ENCODE assay signal across 1 cellular context in the genomic region with DNA sequence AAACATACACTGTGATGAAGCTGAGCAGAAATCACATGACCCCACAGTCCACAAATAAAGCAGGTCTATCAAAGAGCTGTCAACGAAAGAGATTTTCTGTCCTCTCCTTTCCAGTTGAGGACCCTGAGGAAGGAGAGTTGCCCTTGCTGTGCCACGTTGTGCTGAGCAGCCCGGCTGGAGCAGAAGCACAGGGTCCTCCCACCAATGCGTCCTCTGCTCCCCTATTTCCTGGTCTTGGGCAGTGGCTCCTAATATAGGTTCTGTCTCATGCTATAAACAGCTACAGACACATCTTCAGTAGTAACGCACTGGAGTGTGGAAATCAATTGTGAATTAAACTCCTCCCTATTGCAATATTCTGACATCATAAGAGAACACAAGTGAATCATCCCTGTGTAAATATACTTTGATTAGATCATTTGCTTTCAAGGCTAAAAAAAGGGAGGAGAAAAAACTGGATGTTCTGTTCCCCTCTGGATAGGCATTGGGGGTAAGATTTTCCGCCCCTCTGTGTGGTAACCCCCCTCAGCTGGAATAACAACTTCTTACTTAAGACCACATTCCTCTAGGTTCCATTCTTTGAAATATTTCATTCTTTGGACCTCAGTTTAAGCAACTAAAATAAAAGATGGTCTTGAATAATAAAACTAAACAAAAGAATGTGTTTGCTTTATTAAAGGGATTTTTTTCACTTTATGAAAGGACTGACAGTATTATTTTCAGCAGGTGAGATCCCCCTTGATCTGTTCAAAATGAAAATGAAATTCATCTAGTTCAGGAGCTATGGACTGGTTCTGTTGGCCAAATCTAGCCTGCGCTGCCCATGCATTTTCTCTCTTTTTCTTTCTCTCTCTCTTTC.
TF ChIP-seq lines count a peak whose summit lies in the region.

No MANE protein-coding gene starts in this region.

TF ChIP-seq in HepG2, 621 proteins besides CTCF, POLR2A, EP300 and RAD21 (continued from another document and continues in another):
- TF ChIP-seq HOMEZ (CRISPR knock-in tag; IDR thresholded peaks at IDR 0.05; ENCODE audit: low read depth) (no peak; the same call in 1 of the 2 replicates), MBD4 (IDR thresholded peaks at IDR 0.05; ENCODE audit: borderline replicate concordance, low read length) (no peak; the same call in 1 of the 2 replicates), ZBTB39 (CRISPR knock-in tag; IDR thresholded peaks at IDR 0.05) (no peak), ZNF207 (IDR thresholded peaks at IDR 0.05; ENCODE audit: borderline replicate concordance) (no peak), SKI (IDR thresholded peaks at IDR 0.05; ENCODE audit: partially characterized antibody) (no peak), NCOA1 (CRISPR knock-in tag; IDR thresholded peaks at IDR 0.05) (no peak), FOXK1 (CRISPR knock-in tag; IDR thresholded peaks at IDR 0.05; ENCODE audit: borderline replicate concordance, low read depth) (0 out of 2 replicates have a peak, but pooled peaks have one; percentile 15), ZNF329 (CRISPR knock-in tag; IDR thresholded peaks at IDR 0.05; ENCODE audit: low read depth) (no peak), ZNF788 (CRISPR knock-in tag; IDR thresholded peaks at IDR 0.05; ENCODE audit: borderline replicate concordance) (no peak), MTF1 (CRISPR knock-in tag; IDR thresholded peaks at IDR 0.05) (no peak), ARID2 (CRISPR knock-in tag; IDR thresholded peaks at IDR 0.05; ENCODE audit: borderline replicate concordance) (no peak), DNMT1 (CRISPR knock-in tag; IDR thresholded peaks at IDR 0.05) (no peak), MYC (CRISPR knock-in tag; IDR thresholded peaks at IDR 0.05; ENCODE audit: borderline replicate concordance) (no peak), ZNF230 (CRISPR knock-in tag; IDR thresholded peaks at IDR 0.05) (no peak), PHF21A (CRISPR knock-in tag; IDR thresholded peaks at IDR 0.05) (no peak; the same call in 1 of the 2 replicates), ATF3 (CRISPR knock-in tag; IDR thresholded peaks at IDR 0.05) (peak; percentile 88), ZNF746 (CRISPR knock-in tag; IDR thresholded peaks at IDR 0.05) (no peak), ZFY (CRISPR knock-in tag; IDR thresholded peaks at IDR 0.05) (no peak), ZNF292 (CRISPR knock-in tag; IDR thresholded peaks at IDR 0.05; ENCODE audit: borderline replicate concordance, low read depth) (no peak), NCOA2 (CRISPR knock-in tag; IDR thresholded peaks at IDR 0.05) (peak; percentile 64), ZNF20 (CRISPR knock-in tag; IDR thresholded peaks at IDR 0.05) (no peak), THAP7 (CRISPR knock-in tag; IDR thresholded peaks at IDR 0.05) (no peak), GATAD1 (CRISPR knock-in tag; IDR thresholded peaks at IDR 0.05) (0 out of 2 replicates have a peak, but pooled peaks have one; percentile 14), LCORL (IDR thresholded peaks at IDR 0.05) (no peak), LCORL (CRISPR knock-in tag; IDR thresholded peaks at IDR 0.05) (peak; percentile 12; the same call in 1 of the 2 replicates), CAMTA2 (CRISPR knock-in tag; IDR thresholded peaks at IDR 0.05; ENCODE audit: borderline replicate concordance) (no peak), ZNF30 (CRISPR knock-in tag; IDR thresholded peaks at IDR 0.05) (no peak), MED13 (CRISPR knock-in tag; IDR thresholded peaks at IDR 0.05) (no peak), ZSCAN9 (CRISPR knock-in tag; IDR thresholded peaks at IDR 0.05; ENCODE audit: borderline replicate concordance) (0 out of 2 replicates have a peak, but pooled peaks have one; percentile 35)
- TF ChIP-seq, protein P1, sequence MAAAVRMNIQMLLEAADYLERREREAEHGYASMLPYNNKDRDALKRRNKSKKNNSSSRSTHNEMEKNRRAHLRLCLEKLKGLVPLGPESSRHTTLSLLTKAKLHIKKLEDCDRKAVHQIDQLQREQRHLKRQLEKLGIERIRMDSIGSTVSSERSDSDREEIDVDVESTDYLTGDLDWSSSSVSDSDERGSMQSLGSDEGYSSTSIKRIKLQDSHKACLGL (CRISPR knock-in tag; IDR thresholded peaks at IDR 0.05) = no peak
- TF ChIP-seq, protein P2, sequence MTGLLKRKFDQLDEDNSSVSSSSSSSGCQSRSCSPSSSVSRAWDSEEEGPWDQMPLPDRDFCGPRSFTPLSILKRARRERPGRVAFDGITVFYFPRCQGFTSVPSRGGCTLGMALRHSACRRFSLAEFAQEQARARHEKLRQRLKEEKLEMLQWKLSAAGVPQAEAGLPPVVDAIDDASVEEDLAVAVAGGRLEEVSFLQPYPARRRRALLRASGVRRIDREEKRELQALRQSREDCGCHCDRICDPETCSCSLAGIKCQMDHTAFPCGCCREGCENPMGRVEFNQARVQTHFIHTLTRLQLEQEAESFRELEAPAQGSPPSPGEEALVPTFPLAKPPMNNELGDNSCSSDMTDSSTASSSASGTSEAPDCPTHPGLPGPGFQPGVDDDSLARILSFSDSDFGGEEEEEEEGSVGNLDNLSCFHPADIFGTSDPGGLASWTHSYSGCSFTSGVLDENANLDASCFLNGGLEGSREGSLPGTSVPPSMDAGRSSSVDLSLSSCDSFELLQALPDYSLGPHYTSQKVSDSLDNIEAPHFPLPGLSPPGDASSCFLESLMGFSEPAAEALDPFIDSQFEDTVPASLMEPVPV (CRISPR knock-in tag; IDR thresholded peaks at IDR 0.05) = no peak
- TF ChIP-seq, protein P3, sequence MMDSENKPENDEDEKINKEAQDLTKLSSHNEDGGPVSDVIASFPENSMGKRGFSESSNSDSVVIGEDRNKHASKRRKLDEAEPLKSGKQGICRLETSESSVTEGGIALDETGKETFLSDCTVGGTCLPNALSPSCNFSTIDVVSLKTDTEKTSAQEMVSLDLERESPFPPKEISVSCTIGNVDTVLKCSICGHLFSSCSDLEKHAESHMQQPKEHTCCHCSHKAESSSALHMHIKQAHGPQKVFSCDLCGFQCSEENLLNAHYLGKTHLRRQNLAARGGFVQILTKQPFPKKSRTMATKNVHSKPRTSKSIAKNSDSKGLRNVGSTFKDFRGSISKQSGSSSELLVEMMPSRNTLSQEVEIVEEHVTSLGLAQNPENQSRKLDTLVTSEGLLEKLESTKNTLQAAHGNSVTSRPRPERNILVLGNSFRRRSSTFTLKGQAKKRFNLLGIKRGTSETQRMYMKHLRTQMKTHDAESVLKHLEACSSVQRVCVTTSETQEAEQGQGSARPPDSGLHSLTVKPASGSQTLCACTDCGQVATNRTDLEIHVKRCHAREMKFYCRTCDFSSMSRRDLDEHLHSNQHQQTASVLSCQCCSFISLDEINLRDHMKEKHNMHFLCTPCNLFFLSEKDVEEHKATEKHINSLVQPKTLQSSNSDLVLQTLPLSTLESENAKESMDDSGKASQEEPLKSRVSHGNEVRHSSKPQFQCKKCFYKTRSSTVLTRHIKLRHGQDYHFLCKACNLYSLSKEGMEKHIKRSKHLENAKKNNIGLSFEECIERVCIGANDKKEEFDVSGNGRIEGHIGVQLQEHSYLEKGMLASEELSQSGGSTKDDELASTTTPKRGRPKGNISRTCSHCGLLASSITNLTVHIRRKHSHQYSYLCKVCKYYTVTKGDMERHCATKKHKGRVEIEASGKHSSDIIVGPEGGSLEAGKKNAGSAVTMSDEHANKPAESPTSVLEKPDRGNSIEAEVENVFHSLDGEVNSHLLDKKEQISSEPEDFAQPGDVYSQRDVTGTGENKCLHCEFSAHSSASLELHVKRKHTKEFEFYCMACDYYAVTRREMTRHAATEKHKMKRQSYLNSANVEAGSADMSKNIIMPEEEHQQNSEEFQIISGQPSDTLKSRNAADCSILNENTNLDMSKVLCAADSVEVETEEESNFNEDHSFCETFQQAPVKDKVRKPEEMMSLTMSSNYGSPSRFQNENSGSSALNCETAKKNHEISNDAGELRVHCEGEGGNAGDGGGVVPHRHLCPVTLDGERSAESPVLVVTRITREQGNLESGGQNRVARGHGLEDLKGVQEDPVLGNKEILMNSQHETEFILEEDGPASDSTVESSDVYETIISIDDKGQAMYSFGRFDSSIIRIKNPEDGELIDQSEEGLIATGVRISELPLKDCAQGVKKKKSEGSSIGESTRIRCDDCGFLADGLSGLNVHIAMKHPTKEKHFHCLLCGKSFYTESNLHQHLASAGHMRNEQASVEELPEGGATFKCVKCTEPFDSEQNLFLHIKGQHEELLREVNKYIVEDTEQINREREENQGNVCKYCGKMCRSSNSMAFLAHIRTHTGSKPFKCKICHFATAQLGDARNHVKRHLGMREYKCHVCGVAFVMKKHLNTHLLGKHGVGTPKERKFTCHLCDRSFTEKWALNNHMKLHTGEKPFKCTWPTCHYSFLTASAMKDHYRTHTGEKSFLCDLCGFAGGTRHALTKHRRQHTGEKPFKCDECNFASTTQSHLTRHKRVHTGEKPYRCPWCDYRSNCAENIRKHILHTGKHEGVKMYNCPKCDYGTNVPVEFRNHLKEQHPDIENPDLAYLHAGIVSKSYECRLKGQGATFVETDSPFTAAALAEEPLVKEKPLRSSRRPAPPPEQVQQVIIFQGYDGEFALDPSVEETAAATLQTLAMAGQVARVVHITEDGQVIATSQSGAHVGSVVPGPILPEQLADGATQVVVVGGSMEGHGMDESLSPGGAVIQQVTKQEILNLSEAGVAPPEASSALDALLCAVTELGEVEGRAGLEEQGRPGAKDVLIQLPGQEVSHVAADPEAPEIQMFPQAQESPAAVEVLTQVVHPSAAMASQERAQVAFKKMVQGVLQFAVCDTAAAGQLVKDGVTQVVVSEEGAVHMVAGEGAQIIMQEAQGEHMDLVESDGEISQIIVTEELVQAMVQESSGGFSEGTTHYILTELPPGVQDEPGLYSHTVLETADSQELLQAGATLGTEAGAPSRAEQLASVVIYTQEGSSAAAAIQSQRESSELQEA (CRISPR knock-in tag; IDR thresholded peaks at IDR 0.05; ENCODE audit: not compliant biosample characterization) = no peak
- TF ChIP-seq, protein P4, sequence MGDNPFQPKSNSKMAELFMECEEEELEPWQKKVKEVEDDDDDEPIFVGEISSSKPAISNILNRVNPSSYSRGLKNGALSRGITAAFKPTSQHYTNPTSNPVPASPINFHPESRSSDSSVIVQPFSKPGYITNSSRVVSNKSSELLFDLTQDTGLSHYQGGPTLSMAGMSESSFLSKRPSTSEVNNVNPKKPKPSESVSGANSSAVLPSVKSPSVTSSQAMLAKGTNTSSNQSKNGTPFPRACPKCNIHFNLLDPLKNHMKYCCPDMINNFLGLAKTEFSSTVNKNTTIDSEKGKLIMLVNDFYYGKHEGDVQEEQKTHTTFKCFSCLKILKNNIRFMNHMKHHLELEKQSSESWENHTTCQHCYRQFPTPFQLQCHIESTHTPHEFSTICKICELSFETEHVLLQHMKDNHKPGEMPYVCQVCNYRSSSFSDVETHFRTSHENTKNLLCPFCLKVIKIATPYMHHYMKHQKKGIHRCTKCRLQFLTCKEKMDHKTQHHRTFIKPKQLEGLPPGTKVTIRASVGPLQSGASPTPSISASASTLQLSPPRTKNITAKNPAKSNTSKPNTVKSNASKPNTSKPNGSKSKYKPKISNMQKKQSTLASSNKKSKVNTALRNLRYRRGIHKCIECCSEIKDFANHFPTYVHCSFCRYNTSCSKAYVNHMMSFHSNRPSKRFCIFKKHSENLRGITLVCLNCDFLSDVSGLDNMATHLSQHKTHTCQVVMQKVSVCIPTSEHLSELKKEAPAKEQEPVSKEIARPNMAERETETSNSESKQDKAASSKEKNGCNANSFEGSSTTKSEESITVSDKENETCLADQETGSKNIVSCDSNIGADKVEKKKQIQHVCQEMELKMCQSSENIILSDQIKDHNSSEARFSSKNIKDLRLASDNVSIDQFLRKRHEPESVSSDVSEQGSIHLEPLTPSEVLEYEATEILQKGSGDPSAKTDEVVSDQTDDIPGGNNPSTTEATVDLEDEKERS (CRISPR knock-in tag; IDR thresholded peaks at IDR 0.05) = no peak
- TF ChIP-seq, protein P5, sequence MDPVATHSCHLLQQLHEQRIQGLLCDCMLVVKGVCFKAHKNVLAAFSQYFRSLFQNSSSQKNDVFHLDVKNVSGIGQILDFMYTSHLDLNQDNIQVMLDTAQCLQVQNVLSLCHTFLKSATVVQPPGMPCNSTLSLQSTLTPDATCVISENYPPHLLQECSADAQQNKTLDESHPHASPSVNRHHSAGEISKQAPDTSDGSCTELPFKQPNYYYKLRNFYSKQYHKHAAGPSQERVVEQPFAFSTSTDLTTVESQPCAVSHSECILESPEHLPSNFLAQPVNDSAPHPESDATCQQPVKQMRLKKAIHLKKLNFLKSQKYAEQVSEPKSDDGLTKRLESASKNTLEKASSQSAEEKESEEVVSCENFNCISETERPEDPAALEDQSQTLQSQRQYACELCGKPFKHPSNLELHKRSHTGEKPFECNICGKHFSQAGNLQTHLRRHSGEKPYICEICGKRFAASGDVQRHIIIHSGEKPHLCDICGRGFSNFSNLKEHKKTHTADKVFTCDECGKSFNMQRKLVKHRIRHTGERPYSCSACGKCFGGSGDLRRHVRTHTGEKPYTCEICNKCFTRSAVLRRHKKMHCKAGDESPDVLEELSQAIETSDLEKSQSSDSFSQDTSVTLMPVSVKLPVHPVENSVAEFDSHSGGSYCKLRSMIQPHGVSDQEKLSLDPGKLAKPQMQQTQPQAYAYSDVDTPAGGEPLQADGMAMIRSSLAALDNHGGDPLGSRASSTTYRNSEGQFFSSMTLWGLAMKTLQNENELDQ (CRISPR knock-in tag; IDR thresholded peaks at IDR 0.05; ENCODE audit: borderline replicate concordance) = no peak
